ENCODE assay signal across 9 cellular contexts in genomic region chr3:129087138-129087702, GRCh38. TPM values are rescaled to one million over a fixed set of nuclear protein-coding genes. Genes with fewer than 3 reads are reported as not detected.
DNase-seq lines count a peak whose midpoint lies in the region; ATAC-seq and TF ChIP-seq lines count a peak whose summit lies in the region.
"Had no signal": no experiment of that assay in that cellular context is flagged by ENCODE, and none has a peak within 500 bp of the region (broad histone marks: within the 10 kb centered on the region; RNA-seq: fewer than 3 reads in every experiment).

No MANE protein-coding gene starts in this region.

- 21% methylated on average over 7 of the region's 8 CpGs for WGBS in mammary epithelial cell (ENCODE audit: low coverage, missing lambda C conversion rate)
- WGBS in heart left ventricle, 4 donors = 31 to 54% (median 45%) methylated on average over 6 to 8 of the region's 8 CpGs
- 28 to 39% (median 36%) methylated on average over 8 of the region's 8 CpGs for WGBS in ovary, 3 donors

- dilution Hi-C loops in mammary epithelial cell (cut with HindIII; ENCODE audit: low sequenced_read_pairs) = no loop called here

- TF ChIP-seq EP300 in ovary (IDR thresholded peaks at IDR 0.05) = no peak

- CTCF ChIA-PET in mammary epithelial cell (lab: Charles Lee; ENCODE audit: low non-redundant PET) = no interaction called here

- in situ Hi-C loops in mammary epithelial cell (cut with MboI; ENCODE audit: low sequenced_read_pairs in 2 of 2) = no loop called here

- peak; percentile 35 to 83 (median 78) for ATAC-seq in heart left ventricle
- no peak for ATAC-seq in GM18505 (IDR thresholded peaks at IDR 0.05; ENCODE audit: unreplicated experiment)

- H3K27me3 ChIP-seq in BLaER1 = no peaks in the 10 kb centered on the region
- H3K27me3 ChIP-seq in mammary epithelial cell (ENCODE audit: insufficient read depth, low read length) = no peaks in the 10 kb centered on the region
- no peaks in the 10 kb centered on the region for H3K27me3 ChIP-seq in heart left ventricle
- H3K27me3 ChIP-seq in ovary = no peaks in the 10 kb centered on the region

- H4K20me1 ChIP-seq in BLaER1 (no peaks in the 10 kb centered on the region), mammary epithelial cell (ENCODE audit: insufficient read depth, low read length) (no peaks in the 10 kb centered on the region)

- H3K27ac ChIP-seq in BLaER1 (peak overlapping the region; percentile 59; the same call in 1 of the 2 replicates), mammary epithelial cell (ENCODE audit: insufficient read depth, low read depth, low read length) (no peak overlapping the region), heart left ventricle (peak overlapping the region; percentile 18 to 97 (median 82)), ovary (peak overlapping the region; percentile 85 to 90)

- H3K9ac ChIP-seq in BLaER1 = 0 out of 2 replicates have a peak overlapping the region, but pooled peaks have one; percentile 19
- no peak overlapping the region for H3K9ac ChIP-seq in mammary epithelial cell (ENCODE audit: insufficient read depth, low read length)

- H3K4me2 ChIP-seq in BLaER1 = no peak overlapping the region
- peak overlapping the region; percentile 51 for H3K4me2 ChIP-seq in mammary epithelial cell (ENCODE audit: insufficient read depth, low read depth, low read length)

- H2AFZ ChIP-seq in mammary epithelial cell (ENCODE audit: low read depth, low read length) = peak overlapping the region; percentile 48

- H3K4me3 ChIP-seq in BLaER1 (no peak overlapping the region), mammary epithelial cell (replicated peaks in 1 of 3; ENCODE audit: insufficient read depth in 1 of 3, low read depth in 2 of 3, low read length in 3 of 3) (no peak overlapping the region), heart left ventricle (no peak overlapping the region), ovary (no peak overlapping the region)

- no TSS peak for BruUV-seq in mammary epithelial cell (replicated peaks; lab: Mats Ljungman, UMichigan)

- intact Hi-C loops in mammary epithelial cell (cut with micrococcal nuclease) = no loop called here
- intact Hi-C loops in heart left ventricle (cut with DNase I) = loop anchor here in 6 of 10 donors (1.0 to 10.0 kb wide), 4 partner anchors 35 to 117 kb away; no protein-coding TSS in a partner anchor
- intact Hi-C loops in ovary (cut with DNase I) = loop anchor here in 1 of 4 donors (10.0 kb wide), 1 partner anchor 102 kb away; no protein-coding TSS in a partner anchor

- H3K9me3 ChIP-seq in BLaER1 = no peaks in the 10 kb centered on the region
- H3K9me3 ChIP-seq in mammary epithelial cell (replicated peaks; ENCODE audit: insufficient read depth, low read length) = no peaks in the 10 kb centered on the region
- no peaks in the 10 kb centered on the region for H3K9me3 ChIP-seq in heart left ventricle
- H3K9me3 ChIP-seq in ovary = no peaks in the 10 kb centered on the region

- H3K79me2 ChIP-seq in mammary epithelial cell (ENCODE audit: insufficient read depth, low read length) = no peaks in the 10 kb centered on the region

- DNase-seq in mammary epithelial cell (peak; percentile 16), heart left ventricle (peak in 4 of 5 donors; percentile 58 to 63 (median 60)), ovary (peak; percentile 73 to 77 (median 76)), T-helper 1 cell (no peak), NCI-H2107 treated with DMSO at 0.1 percent for 48 hours (lab: John Stamatoyannopoulos, UW; ENCODE audit: unreplicated experiment) (no peak), C1 segment of cervical spinal cord (lab: John Stamatoyannopoulos, UW) (no peak)
- DNase-seq: retina had no signal

- TF ChIP-seq POLR2A in heart left ventricle (IDR thresholded peaks at IDR 0.05) = no peak
- TF ChIP-seq POLR2A in ovary (IDR thresholded peaks at IDR 0.05) = no peak
- no peak for TF ChIP-seq POLR2A in GM18505 (IDR thresholded peaks at IDR 0.05; ENCODE audit: borderline replicate concordance, extremely low read depth, insufficient read depth, insufficient read length)

- TF ChIP-seq CTCF in mammary epithelial cell (conservative IDR thresholded peaks at IDR 0.05 in 1 of 2, IDR thresholded peaks at IDR 0.05 in 1 of 2; ENCODE audit: extremely low read depth in 1 of 2, insufficient read depth in 1 of 2, low read depth in 1 of 2, low read length in 2 of 2) (no peak), heart left ventricle (IDR thresholded peaks at IDR 0.05) (no peak), ovary (IDR thresholded peaks at IDR 0.05) (no peak)

- H3K4me1 ChIP-seq in BLaER1 = peaks cover 28% of the 10 kb centered on the region
- peaks cover 8% of the 10 kb centered on the region for H3K4me1 ChIP-seq in mammary epithelial cell (ENCODE audit: insufficient read depth, low read length)
- peaks cover 0 to 12% (median 7%) of the 10 kb centered on the region in 12 donors for H3K4me1 ChIP-seq in heart left ventricle
- H3K4me1 ChIP-seq in ovary (ENCODE audit: insufficient read depth) = peaks cover 6% of the 10 kb centered on the region

- H3K36me3 ChIP-seq in BLaER1 (peaks cover 19% of the 10 kb centered on the region), mammary epithelial cell (ENCODE audit: insufficient read depth, low read length) (no peaks in the 10 kb centered on the region), heart left ventricle (peaks cover 0 to 12% (median 11%) of the 10 kb centered on the region in 9 donors), ovary (no peaks in the 10 kb centered on the region)

RNA-seq across cellular contexts. Expression of gene GP9, which starts 26.6 kb away (rescaled TPM):
- not detected for total RNA-seq in mammary epithelial cell
- not detected for polyA plus RNA-seq in mammary epithelial cell
- not detected for polyA minus RNA-seq in mammary epithelial cell
- not detected for total RNA-seq in heart left ventricle
- polyA plus RNA-seq in heart left ventricle = not detected
- total RNA-seq in ovary = not detected
- not detected for polyA plus RNA-seq in ovary

RNA-seq across cellular contexts. Expression of gene RAB43, which starts 34.4 kb away (rescaled TPM):
- total RNA-seq in mammary epithelial cell (10 to 100 TPM; 23.5 to 30.5 TPM), heart left ventricle (10 to 100 TPM in 1 of 9 donors, 1 to 10 TPM in 8; 1.3 to 10.3 (median 3.3) TPM), ovary (10 to 100 TPM; 10.9 to 37.7 (median 24.8) TPM)
- polyA plus RNA-seq in mammary epithelial cell (14.6 TPM), heart left ventricle (1 to 10 TPM; 2.4 to 4.9 TPM), ovary (10 to 100 TPM in 1 of 2 donors, under 1 TPM in 1; 0.88 to 22.3 TPM)
- polyA minus RNA-seq in mammary epithelial cell = 25.0 TPM

Comparison
In these comparisons a context has a peak if more than half of its experiments do, and no peak if none do; other contexts are left out.
1. DNase-seq: peak in mammary epithelial cell (single experiment), heart left ventricle (4 of 5) and ovary (5 of 5); none in T-helper 1 cell (0 of 5), NCI-H2107 treated with DMSO at 0.1 percent for 48 hours (single experiment) and C1 segment of cervical spinal cord (0 of 14).